ENCODE assay signal across 14 cellular contexts in the genomic region with DNA sequence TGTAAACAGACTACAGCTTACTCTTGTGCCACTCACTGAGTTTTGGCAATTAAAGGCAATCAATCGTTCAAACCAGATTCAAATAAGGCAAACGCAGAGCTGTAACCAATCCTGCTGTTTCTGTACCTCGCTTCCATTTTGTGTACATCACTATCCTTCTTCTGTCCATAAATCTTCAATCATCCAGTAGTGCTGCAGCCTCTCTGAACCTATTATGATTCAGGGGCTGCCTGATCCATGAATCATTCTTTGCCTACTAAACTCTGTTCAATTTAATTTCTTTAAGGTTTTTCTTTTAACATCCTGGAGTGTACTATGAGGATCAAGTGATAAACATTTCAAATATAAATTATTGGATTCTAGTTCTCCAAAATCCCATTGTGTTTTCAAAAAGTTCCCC.
DNase-seq lines count a peak whose midpoint lies in the region.
"Had no signal": no experiment of that assay in that cellular context is flagged by ENCODE, and none has a peak within 500 bp of the region (broad histone marks: within the 10 kb centered on the region; RNA-seq: fewer than 3 reads in every experiment).

No MANE protein-coding gene starts in this region.

- DNase-seq in EL (peak; percentile 44), HT1080 (ENCODE audit: low read depth) (peak; percentile 14), astrocyte of the hippocampus (ENCODE audit: low read depth, low spot score) (peak; percentile 2), kidney tubule cell (ENCODE audit: low spot score) (peak; percentile 1), NCI-H1417 (lab: John Stamatoyannopoulos, UW) (no peak), DMS79 treated with DMSO at 0.1 percent for 48 hours (lab: John Stamatoyannopoulos, UW) (no peak), iPS-NIHi11 (ENCODE audit: low spot score) (no peak)
- DNase-seq: CD8-positive, alpha-beta T cell; H9; NCI-H1092; NCI-H1694 treated with DMSO at 0.1 percent for 48 hours; NCI-H774; Peyer's patch; Right ventricle myocardium superior had no signal

Comparison
In these comparisons a context has a peak if more than half of its experiments do, and no peak if none do; other contexts are left out.
1. DNase-seq: peak in EL (single experiment), HT1080 (single experiment), astrocyte of the hippocampus (single experiment) and kidney tubule cell (single experiment); none in NCI-H1417 (0 of 3), DMS79 treated with DMSO at 0.1 percent for 48 hours (single experiment) and iPS-NIHi11 (single experiment).